In the genomic region with DNA sequence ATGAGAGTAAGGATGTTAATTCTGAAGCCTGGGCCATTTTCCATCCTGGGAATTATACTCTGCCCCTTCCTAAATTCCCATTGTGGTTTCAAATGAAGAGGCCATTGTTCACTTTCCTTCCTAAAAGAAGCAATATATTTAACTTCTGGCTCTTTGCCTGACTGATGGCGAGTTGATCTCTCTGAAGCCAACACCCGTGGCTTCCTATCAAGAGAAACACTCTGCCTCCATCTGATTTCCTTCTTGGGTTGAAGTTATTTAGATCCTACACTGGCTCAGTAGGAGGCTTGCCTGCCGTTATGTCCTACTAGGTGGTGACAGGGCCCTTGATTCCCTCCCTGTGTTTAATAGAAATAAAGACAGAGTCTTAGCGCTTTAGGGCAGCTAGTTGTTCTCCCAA, we compare ENCODE assay signal across 10 cellular contexts.
A peak's percentile ranks its signal among the peaks of the same experiment; 100 is the strongest.
DNase-seq lines count a peak whose midpoint lies in the region; ATAC-seq, FAIRE-seq and TF ChIP-seq lines count a peak whose summit lies in the region.
"Had no signal": no experiment of that assay in that cellular context is flagged by ENCODE, and none has a peak within 500 bp of the region (broad histone marks: within the 10 kb centered on the region; RNA-seq: fewer than 3 reads in every experiment).

No MANE protein-coding gene starts in this region.

- H3K36me3 Mint-ChIP-seq in activated naive CD8-positive, alpha-beta T cell, result peaks cover 7% of the 10 kb centered on the region

- DNase-seq in CMK (ENCODE audit: low read depth) (peak; percentile 7), medulla oblongata (ENCODE audit: extremely low spot score) (peak; percentile 32), pancreas (no peak), HUDEP-2 (lab: John Stamatoyannopoulos, UW; ENCODE audit: unreplicated experiment in 76 of 76) (no peak), LoVo (ENCODE audit: low spot score) (no peak)
- DNase-seq: NCI-H2081, nucleus accumbens, T-helper 9 cell had no signal

- TF ChIP-seq CTCF in pancreas (IDR thresholded peaks at IDR 0.05), result no peak

- FAIRE-seq in pancreas (lab: Jason Lieb, UNC), result no peak

- H3K4me1 Mint-ChIP-seq in activated naive CD8-positive, alpha-beta T cell (ENCODE audit: low read depth), result peaks cover 17% of the 10 kb centered on the region

- H3K9ac ChIP-seq in BLaER1, result no peak overlapping the region

- H3K4me2 ChIP-seq in BLaER1, result 0 out of 2 replicates have a peak overlapping the region, but pooled peaks have one; percentile 8

- H3K9me3 Mint-ChIP-seq in activated naive CD8-positive, alpha-beta T cell (ENCODE audit: low read depth), result no peaks in the 10 kb centered on the region

- H3K27ac Mint-ChIP-seq in activated naive CD8-positive, alpha-beta T cell, result peak overlapping the region; percentile 95

- H3K27ac ChIP-seq in BLaER1 (no peak overlapping the region), pancreas (no peak overlapping the region)

- no peaks in the 10 kb centered on the region for H3K27me3 Mint-ChIP-seq in activated naive CD8-positive, alpha-beta T cell

- intact Hi-C loops in pancreas (cut with DNase I), result no loop called here

- H3K27me3 ChIP-seq in BLaER1 (no peaks in the 10 kb centered on the region), pancreas (no peaks in the 10 kb centered on the region)

- H4K20me1 ChIP-seq in BLaER1, result peaks cover 40% of the 10 kb centered on the region; the same call in 1 of the 2 replicates

- peaks cover 27% of the 10 kb centered on the region for H3K4me1 ChIP-seq in BLaER1
- H3K4me1 ChIP-seq in pancreas, result no peaks in the 10 kb centered on the region

- peak overlapping the region; percentile 33 for H3K4me3 Mint-ChIP-seq in activated naive CD8-positive, alpha-beta T cell

- H3K4me3 ChIP-seq in BLaER1 (no peak overlapping the region), pancreas (no peak overlapping the region)

- H3K36me3 ChIP-seq in BLaER1 (peaks cover 17% of the 10 kb centered on the region; the same call in 1 of the 2 replicates), pancreas (no peaks in the 10 kb centered on the region)

- 55 to 65% methylated on average over 4 of the region's 4 CpGs for WGBS in pancreas, 2 donors

- H3K9me3 ChIP-seq in BLaER1 (peaks cover 15% of the 10 kb centered on the region), pancreas (no peaks in the 10 kb centered on the region)

- no peak for ATAC-seq in pancreas

Comparison
In these comparisons a context has a peak if more than half of its experiments do, and no peak if none do; other contexts are left out.
1. DNase-seq: peak in CMK (single experiment) and medulla oblongata (single experiment); none in pancreas (0 of 6), HUDEP-2 (0 of 76) and LoVo (single experiment).